In genomic region chr19:18304194-18304495, GRCh38 we compare ENCODE assay signal across 8 cellular contexts. TPM values are rescaled to one million over a fixed set of nuclear protein-coding genes. Genes with fewer than 3 reads are reported as not detected.
DNase-seq lines count a peak whose midpoint lies in the region; ATAC-seq and TF ChIP-seq lines count a peak whose summit lies in the region.

No MANE protein-coding gene starts in this region.

- H3K9me3 ChIP-seq in right lobe of liver (no peaks in the 10 kb centered on the region), thyroid gland (no peaks in the 10 kb centered on the region)

- H3K4me3 Mint-ChIP-seq in activated naive CD8-positive, alpha-beta T cell treated with anti-CD3 and anti-CD28 coated beads, Interleukin-2, amount 50 U/mL, for 24 hours, result peak overlapping the region; percentile 92

- H3K27me3 ChIP-seq in right lobe of liver (no peaks in the 10 kb centered on the region), thyroid gland (no peaks in the 10 kb centered on the region)

- intact Hi-C loops in right lobe of liver (cut with DNase I), result no loop called here
- intact Hi-C loops in thyroid gland (cut with DNase I), result no loop called here

- DNase-seq in stimulated activated CD4-positive, alpha-beta T cell treated with anti-CD3 and anti-CD28 coated beads, Interleukin-4, amount 100 ng/mL, for 1 hour, result peak; percentile 22
- DNase-seq in stimulated activated CD4-positive, alpha-beta T cell treated with anti-CD3 and anti-CD28 coated beads, Interleukin-1b, Interleukin-23, amount 100 ng/mL, for 48 hours, result no peak
- DNase-seq in activated naive CD8-positive, alpha-beta T cell treated with anti-CD3 and anti-CD28 coated beads, Interleukin-2, amount 50 U/mL, for 24 hours, result peak; percentile 55
- DNase-seq in right lobe of liver (peak in 2 of 3 donors; percentile 52 to 66), thyroid gland (peak in 1 of 2 donors; percentile 51), DMS79 (lab: John Stamatoyannopoulos, UW) (no peak), NCI-H226 (no peak)

- peaks cover 23% of the 10 kb centered on the region for H3K36me3 Mint-ChIP-seq in activated naive CD8-positive, alpha-beta T cell treated with anti-CD3 and anti-CD28 coated beads, Interleukin-2, amount 50 U/mL, for 24 hours (ENCODE audit: low read depth)

- H3K9me3 Mint-ChIP-seq in activated naive CD8-positive, alpha-beta T cell treated with anti-CD3 and anti-CD28 coated beads, Interleukin-2, amount 50 U/mL, for 24 hours, result no peaks in the 10 kb centered on the region

- H3K27ac ChIP-seq in right lobe of liver, result peak overlapping the region; percentile 91 to 95 (median 95)
- peak overlapping the region; percentile 92 to 98 (median 96) for H3K27ac ChIP-seq in thyroid gland

- peak; percentile 3 for ATAC-seq in activated naive CD8-positive, alpha-beta T cell treated with anti-CD3 and anti-CD28 coated beads, Interleukin-2, amount 50 U/mL, for 24 hours
- ATAC-seq in right lobe of liver (peak in 3 of 4 donors; percentile 3 to 12 (median 10)), GM21717 (IDR thresholded peaks at IDR 0.05; ENCODE audit: unreplicated experiment) (no peak)

- H3K4me1 Mint-ChIP-seq in activated naive CD8-positive, alpha-beta T cell treated with anti-CD3 and anti-CD28 coated beads, Interleukin-2, amount 50 U/mL, for 24 hours, result peaks cover 55% of the 10 kb centered on the region

- H3K27me3 Mint-ChIP-seq in activated naive CD8-positive, alpha-beta T cell treated with anti-CD3 and anti-CD28 coated beads, Interleukin-2, amount 50 U/mL, for 24 hours, result no peaks in the 10 kb centered on the region

- H3K4me3 ChIP-seq in right lobe of liver (no peak overlapping the region), thyroid gland (replicated peaks in 1 of 3) (peak overlapping the region in 1 of 3 donors; percentile 17)

- TF ChIP-seq POLR2A in right lobe of liver (IDR thresholded peaks at IDR 0.05) (no peak), thyroid gland (IDR thresholded peaks at IDR 0.05) (no peak)

- TF ChIP-seq CTCF in right lobe of liver (IDR thresholded peaks at IDR 0.05), result no peak
- TF ChIP-seq CTCF in thyroid gland (IDR thresholded peaks at IDR 0.05), result no peak

- peak overlapping the region; percentile 99 for H3K27ac Mint-ChIP-seq in activated naive CD8-positive, alpha-beta T cell treated with anti-CD3 and anti-CD28 coated beads, Interleukin-2, amount 50 U/mL, for 24 hours

- peaks cover 0 to 4% (median 0%) of the 10 kb centered on the region in 4 donors for H3K36me3 ChIP-seq in right lobe of liver
- H3K36me3 ChIP-seq in thyroid gland, result peaks cover 0 to under 1% of the 10 kb centered on the region in 2 donors

- H3K4me1 ChIP-seq in right lobe of liver (peaks cover 0 to 44% (median 5%) of the 10 kb centered on the region in 4 donors), thyroid gland (peaks cover 33 to 73% of the 10 kb centered on the region in 2 donors)

- WGBS in right lobe of liver (ENCODE audit: insufficient coverage, low coverage, low lambda C conversion rate, missing lambda C conversion rate), result 4% methylated on average over 2 of the region's 2 CpGs
- 7 to 25% methylated on average over 2 of the region's 2 CpGs for WGBS in thyroid gland, 2 donors

RNA-seq across cellular contexts. Expression of gene LSM4, which starts 18.7 kb away (rescaled TPM):
- total RNA-seq in right lobe of liver (100 to 1,000 TPM in 2 of 6 experiments, 10 to 100 TPM in 4; 37.6 to 139 (median 47.3) TPM), thyroid gland (100 to 1,000 TPM in 2 of 4 donors, 10 to 100 TPM in 2; 55.2 to 203 (median 140) TPM)

RNA-seq across cellular contexts. Expression of gene JUND, which starts 22.7 kb away (rescaled TPM):
- total RNA-seq in right lobe of liver (100 to 1,000 TPM in 4 of 6 experiments, 10 to 100 TPM in 2; 29.3 to 188 (median 134) TPM), thyroid gland (100 to 1,000 TPM; 193 to 394 (median 316) TPM)

RNA-seq across cellular contexts. Expression of gene IQCN, which starts 29.9 kb away (rescaled TPM):
- total RNA-seq in right lobe of liver (1 to 10 TPM in 5 of 6 experiments, under 1 TPM in 1; 0.82 to 5.3 (median 2.5) TPM), thyroid gland (10 to 100 TPM in 1 of 4 donors, 1 to 10 TPM in 3; 5.7 to 17.0 (median 8.9) TPM)

RNA-seq across cellular contexts. Expression of gene PGPEP1, which starts 36.3 kb away (rescaled TPM):
- total RNA-seq in right lobe of liver, result 10 to 100 TPM; 33.0 to 55.5 (median 40.7) TPM
- 10 to 100 TPM; 23.5 to 44.0 (median 27.9) TPM for total RNA-seq in thyroid gland

Comparison
In these comparisons a context has a peak if more than half of its experiments do, and no peak if none do; other contexts are left out.
1. DNase-seq: peak in stimulated activated CD4-positive, alpha-beta T cell treated with anti-CD3 and anti-CD28 coated beads, Interleukin-4, amount 100 ng/mL, for 1 hour (single experiment), activated naive CD8-positive, alpha-beta T cell treated with anti-CD3 and anti-CD28 coated beads, Interleukin-2, amount 50 U/mL, for 24 hours (single experiment) and right lobe of liver (2 of 3); none in stimulated activated CD4-positive, alpha-beta T cell treated with anti-CD3 and anti-CD28 coated beads, Interleukin-1b, Interleukin-23, amount 100 ng/mL, for 48 hours (single experiment), DMS79 (single experiment) and NCI-H226 (single experiment).